18 cellular contexts compared by ENCODE assay signal in genomic region chr2:208006833-208007232, GRCh38. TPM values are rescaled to one million over a fixed set of nuclear protein-coding genes. Genes with fewer than 3 reads are reported as not detected.
A peak's percentile ranks its signal among the peaks of the same experiment; 100 is the strongest.
DNase-seq lines count a peak whose midpoint lies in the region; ATAC-seq and TF ChIP-seq lines count a peak whose summit lies in the region.
"Had no signal": no experiment of that assay in that cellular context is flagged by ENCODE, and none has a peak within 500 bp of the region (broad histone marks: within the 10 kb centered on the region; RNA-seq: fewer than 3 reads in every experiment).

No MANE protein-coding gene starts in this region.

- H3K27me3 Mint-ChIP-seq in GM23338 (ENCODE audit: insufficient read depth, low read depth, poor library complexity): no peaks in the 10 kb centered on the region
- H3K27me3 Mint-ChIP-seq in activated T-helper 1 cell treated with anti-CD3 and anti-CD28 coated beads, Interleukin-12 subunit alpha, Interleukin-12 subunit beta, Interleukin-2, Interleukin-4 antibody, amounts not matched to agents 30 ng/mL and 10 ng/mL and 1 ng/mL, durations not matched to agents 14 hours and 24 hours and 36 hours (ENCODE audit: insufficient read depth): no peaks in the 10 kb centered on the region
- no peaks in the 10 kb centered on the region for H3K27me3 Mint-ChIP-seq in endodermal cell (ENCODE audit: insufficient read depth)

- peaks cover 11% of the 10 kb centered on the region; the same call in 1 of the 2 replicates for H3K4me1 ChIP-seq in GM23338 (ENCODE audit: insufficient read depth)
- H3K4me1 ChIP-seq in endodermal cell (ENCODE audit: control insufficient read depth, insufficient read depth, low read length): no peaks in the 10 kb centered on the region
- H3K4me1 ChIP-seq: right lobe of liver had no signal

- no peak for TF ChIP-seq CTCF in GM23338 (conservative IDR thresholded peaks at IDR 0.05; ENCODE audit: low read depth in 2 of 2)
- no peak for TF ChIP-seq CTCF in fibroblast of mammary gland (conservative IDR thresholded peaks at IDR 0.05; ENCODE audit: control insufficient read depth, insufficient read depth, low read depth, low read length)
- TF ChIP-seq CTCF in endodermal cell (conservative IDR thresholded peaks at IDR 0.05): no peak

- H3K36me3 Mint-ChIP-seq in GM23338 (ENCODE audit: low read depth) (peaks cover 3% of the 10 kb centered on the region; the same call in 2 of the 3 replicates), endodermal cell (ENCODE audit: low read depth) (no peaks in the 10 kb centered on the region)
- H3K36me3 Mint-ChIP-seq in activated T-helper 1 cell treated with anti-CD3 and anti-CD28 coated beads, Interleukin-12 subunit alpha, Interleukin-12 subunit beta, Interleukin-2, Interleukin-4 antibody, amounts not matched to agents 30 ng/mL and 10 ng/mL and 1 ng/mL, durations not matched to agents 14 hours and 24 hours and 36 hours (ENCODE audit: low read depth): no peaks in the 10 kb centered on the region

- H3K79me2 ChIP-seq in GM23338 (replicated peaks; ENCODE audit: insufficient read depth): no peaks in the 10 kb centered on the region

- H3K9me3 Mint-ChIP-seq in GM23338 (no peaks in the 10 kb centered on the region), endodermal cell (no peaks in the 10 kb centered on the region)
- no peaks in the 10 kb centered on the region for H3K9me3 Mint-ChIP-seq in activated T-helper 1 cell treated with anti-CD3 and anti-CD28 coated beads, Interleukin-12 subunit alpha, Interleukin-12 subunit beta, Interleukin-2, Interleukin-4 antibody, amounts not matched to agents 30 ng/mL and 10 ng/mL and 1 ng/mL, durations not matched to agents 14 hours and 24 hours and 36 hours
- H3K9me3 Mint-ChIP-seq: neural crest cell had no signal

- H2AFZ ChIP-seq in GM23338: no peak overlapping the region

- intact Hi-C loops in activated T-helper 1 cell treated with anti-CD3 and anti-CD28 coated beads, Interleukin-12 subunit alpha, Interleukin-12 subunit beta, Interleukin-2, Interleukin-4 antibody, amounts not matched to agents 30 ng/mL and 10 ng/mL and 1 ng/mL, durations not matched to agents 14 hours and 24 hours and 36 hours (cut with micrococcal nuclease): no loop called here

- 91 to 96% methylated on average over 5 of the region's 5 CpGs for WGBS in endodermal cell (ENCODE audit: insufficient coverage in 1 of 2, insufficient read length in 1 of 2), 2 experiments

- H3K9me3 ChIP-seq in endodermal cell (ENCODE audit: control insufficient read depth, low read length): no peaks in the 10 kb centered on the region
- H3K9me3 ChIP-seq: right lobe of liver had no signal

- H3K36me3 ChIP-seq in GM23338 (ENCODE audit: insufficient read depth) (no peaks in the 10 kb centered on the region), endodermal cell (ENCODE audit: control insufficient read depth, insufficient read depth, low read length) (no peaks in the 10 kb centered on the region)
- H3K36me3 ChIP-seq: right lobe of liver had no signal

- no peak for ATAC-seq in GM23338
- ATAC-seq in HG03108 (IDR thresholded peaks at IDR 0.05; ENCODE audit: unreplicated experiment): no peak
- ATAC-seq: right lobe of liver had no signal

- H3K27ac Mint-ChIP-seq in GM23338 (no peak overlapping the region), endodermal cell (no peak overlapping the region)
- no peak overlapping the region for H3K27ac Mint-ChIP-seq in activated T-helper 1 cell treated with anti-CD3 and anti-CD28 coated beads, Interleukin-12 subunit alpha, Interleukin-12 subunit beta, Interleukin-2, Interleukin-4 antibody, amounts not matched to agents 30 ng/mL and 10 ng/mL and 1 ng/mL, durations not matched to agents 14 hours and 24 hours and 36 hours

- H3K4me3 ChIP-seq in GM23338 (no peak overlapping the region), fibroblast of mammary gland (ENCODE audit: control insufficient read depth, low read depth, low read length) (no peak overlapping the region), endodermal cell (ENCODE audit: low read length) (no peak overlapping the region)
- H3K4me3 ChIP-seq: right lobe of liver, SK-N-MC had no signal

- peaks cover 17% of the 10 kb centered on the region for H3K4me1 Mint-ChIP-seq in GM23338
- no peaks in the 10 kb centered on the region for H3K4me1 Mint-ChIP-seq in activated T-helper 1 cell treated with anti-CD3 and anti-CD28 coated beads, Interleukin-12 subunit alpha, Interleukin-12 subunit beta, Interleukin-2, Interleukin-4 antibody, amounts not matched to agents 30 ng/mL and 10 ng/mL and 1 ng/mL, durations not matched to agents 14 hours and 24 hours and 36 hours (ENCODE audit: low read depth)
- peaks cover 11% of the 10 kb centered on the region for H3K4me1 Mint-ChIP-seq in endodermal cell
- H3K4me1 Mint-ChIP-seq: neural crest cell had no signal

- no peaks in the 10 kb centered on the region for H4K20me1 ChIP-seq in GM23338 (replicated peaks; ENCODE audit: insufficient read depth)

- 0 out of 2 replicates have a peak overlapping the region, but pooled peaks have one; percentile 36 for H3K4me2 ChIP-seq in GM23338

- DNase-seq in CD1c-positive myeloid dendritic cell (ENCODE audit: extremely low spot score): peak; percentile 38
- no peak for DNase-seq in GM23338 (ENCODE audit: low spot score)
- peak; percentile 17 for DNase-seq in NOMO-1 treated with dmso at 0.1 percent for 144 hours (lab: John Stamatoyannopoulos, UW; ENCODE audit: unreplicated experiment)
- peak; percentile 56 for DNase-seq in fibroblast of mammary gland (ENCODE audit: low read depth)
- DNase-seq in substantia nigra (lab: John Stamatoyannopoulos, UW): no peak
- no peak for DNase-seq in activated T-helper 1 cell treated with anti-CD3 and anti-CD28 coated beads, Interleukin-12 subunit alpha, Interleukin-12 subunit beta, Interleukin-2, Interleukin-4 antibody, amounts not matched to agents 30 ng/mL and 10 ng/mL and 1 ng/mL, durations not matched to agents 14 hours and 24 hours and 36 hours (ENCODE audit: low spot score)
- DNase-seq in endodermal cell: no peak
- DNase-seq: C1 segment of cervical spinal cord; cortex of kidney; DMS79 treated with DMSO at 0.1 percent for 48 hours; Karpas-422; NCI-H2081 treated with DMSO at 0.1 percent for 48 hours; right lobe of liver; stimulated activated CD4-positive, alpha-beta T cell treated with anti-CD3 and anti-CD28 coated beads, Interleukin-4, amount 100 ng/mL, for 4 hours; stimulated activated naive CD4-positive, alpha-beta T cell had no signal

- H3K9me2 ChIP-seq in GM23338 (ENCODE audit: insufficient read depth): no peaks in the 10 kb centered on the region

- H3K27me3 ChIP-seq in GM23338 (ENCODE audit: insufficient read depth) (no peaks in the 10 kb centered on the region), endodermal cell (ENCODE audit: control insufficient read depth, insufficient read depth, low read length, poor library complexity, severe bottlenecking) (no peaks in the 10 kb centered on the region)
- H3K27me3 ChIP-seq: right lobe of liver had no signal

- H3K4me3 Mint-ChIP-seq in GM23338: no peak overlapping the region
- no peak overlapping the region for H3K4me3 Mint-ChIP-seq in activated T-helper 1 cell treated with anti-CD3 and anti-CD28 coated beads, Interleukin-12 subunit alpha, Interleukin-12 subunit beta, Interleukin-2, Interleukin-4 antibody, amounts not matched to agents 30 ng/mL and 10 ng/mL and 1 ng/mL, durations not matched to agents 14 hours and 24 hours and 36 hours
- no peak overlapping the region for H3K4me3 Mint-ChIP-seq in endodermal cell
- H3K4me3 Mint-ChIP-seq: neural crest cell had no signal

- no peak overlapping the region for H3K9ac ChIP-seq in endodermal cell (ENCODE audit: extremely low read depth, low read length, poor library complexity, severe bottlenecking)

- no peaks in the 10 kb centered on the region for H3F3A ChIP-seq in GM23338 (replicated peaks; ENCODE audit: low read depth)

- H3K27ac ChIP-seq in GM23338 (ENCODE audit: low read depth): no peak overlapping the region
- H3K27ac ChIP-seq in substantia nigra (ENCODE audit: low read depth, low read length, poor library complexity, severe bottlenecking): no peak overlapping the region
- H3K27ac ChIP-seq in endodermal cell (ENCODE audit: low read depth, low read length): no peak overlapping the region
- H3K27ac ChIP-seq: right lobe of liver, SK-N-MC had no signal

TF ChIP-seq in GM23338, 12 proteins besides CTCF, POLR2A, EP300 and RAD21 (continues in another document):
- no peak for TF ChIP-seq EZH2 (IDR thresholded peaks at IDR 0.05; ENCODE audit: low read depth, unreplicated experiment)
- TF ChIP-seq POLR2AphosphoS5 (IDR thresholded peaks at IDR 0.05; ENCODE audit: low read depth): no peak
- TF ChIP-seq JUNB (IDR thresholded peaks at IDR 0.05; ENCODE audit: unreplicated experiment): no peak
- TF ChIP-seq REST (IDR thresholded peaks at IDR 0.05; ENCODE audit: unreplicated experiment): no peak

RNA-seq across cellular contexts. Expression of gene PLEKHM3, which starts 18.5 kb away (rescaled TPM):
- total RNA-seq in GM23338 (2014; rRNA removed; shearing (Covaris generic)): 5.6 and 8.8 TPM in 2 replicates
- polyA plus RNA-seq in GM23338 (2016; fragmentation: Nextera tagmentation; extraction: Ambion mirVana): 3.5 and 3.9 TPM in 2 replicates
- total RNA-seq in activated T-helper 1 cell treated with anti-CD3 and anti-CD28 coated beads, Interleukin-12 subunit alpha, Interleukin-12 subunit beta, Interleukin-2, Interleukin-4 antibody, amounts not matched to agents 30 ng/mL and 10 ng/mL and 1 ng/mL, durations not matched to agents 14 hours and 24 hours and 36 hours: 6.4 and 7.3 TPM in 2 replicates
- total RNA-seq in endodermal cell: 10 to 100 TPM; 13.3 to 17.9 TPM
- polyA plus RNA-seq in endodermal cell (2013, experiment 1 of 2): 6.8 TPM
- 6.6 TPM for polyA plus RNA-seq in endodermal cell (2013, experiment 2 of 2)

Comparison
In these comparisons a context has a peak if more than half of its experiments do, and no peak if none do; other contexts are left out.
1. DNase-seq: peak in CD1c-positive myeloid dendritic cell (single experiment), NOMO-1 treated with dmso at 0.1 percent for 144 hours (single experiment) and fibroblast of mammary gland (single experiment); none in GM23338 (single experiment), substantia nigra (0 of 49), activated T-helper 1 cell treated with anti-CD3 and anti-CD28 coated beads, Interleukin-12 subunit alpha, Interleukin-12 subunit beta, Interleukin-2, Interleukin-4 antibody, amounts not matched to agents 30 ng/mL and 10 ng/mL and 1 ng/mL, durations not matched to agents 14 hours and 24 hours and 36 hours (single experiment) and endodermal cell (single experiment).